15 cellular contexts compared by ENCODE assay signal in the genomic region with DNA sequence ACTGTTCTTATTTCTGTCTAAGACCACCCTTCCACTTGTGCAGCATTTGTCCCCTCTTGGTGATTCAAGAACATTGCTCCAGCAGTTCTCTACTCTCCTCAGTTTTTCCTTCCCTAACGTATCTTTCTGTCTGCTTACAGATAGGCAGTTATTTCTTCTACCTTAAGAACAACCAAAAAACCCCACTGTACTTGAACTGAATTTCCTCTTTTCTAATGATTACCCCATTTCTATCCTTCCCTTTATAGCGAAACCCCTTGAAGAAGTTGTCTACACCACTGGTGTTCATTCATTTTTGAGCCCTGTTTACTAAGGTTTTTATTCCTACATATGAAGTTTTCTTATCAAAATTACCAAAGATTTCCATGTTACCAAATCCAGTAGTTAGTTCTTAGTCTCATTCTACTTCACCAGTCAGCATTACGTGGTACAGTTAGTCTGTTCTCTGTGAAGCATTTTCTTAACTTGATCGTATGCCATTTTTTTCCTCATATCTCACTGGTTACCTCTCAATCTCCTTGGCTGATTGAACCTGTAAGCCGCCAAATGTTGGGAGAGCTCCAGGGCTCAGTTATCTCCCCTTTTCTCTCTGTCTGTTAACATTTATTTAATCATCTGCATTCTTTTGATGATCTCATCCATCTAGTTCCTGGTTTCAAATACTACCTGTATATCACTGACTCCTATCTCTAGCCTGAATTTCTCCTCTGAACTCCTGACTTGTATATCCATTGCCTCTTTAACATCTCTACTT. TPM values are rescaled to one million over a fixed set of nuclear protein-coding genes. Genes with fewer than 3 reads are reported as not detected.
DNase-seq lines count a peak whose midpoint lies in the region; ATAC-seq, FAIRE-seq and TF ChIP-seq lines count a peak whose summit lies in the region.
"Had no signal": no experiment of that assay in that cellular context is flagged by ENCODE, and none has a peak within 500 bp of the region (broad histone marks: within the 10 kb centered on the region; RNA-seq: fewer than 3 reads in every experiment).

No MANE protein-coding gene starts in this region.

- FAIRE-seq in GM18507 (lab: Jason Lieb, UNC) = peak; percentile 35
- FAIRE-seq: colon, kidney had no signal

- ATAC-seq in activated B cell treated with CpG ODN at 0.5 μM for 24 hours (ENCODE audit: low read depth) = peak; percentile 47

- H3K36me3 Mint-ChIP-seq in activated B cell treated with CpG ODN at 0.5 μM for 24 hours (ENCODE audit: low read depth) = peaks cover 52% of the 10 kb centered on the region

- CTCF ChIA-PET in activated B cell treated with CpG ODN at 0.5 μM for 24 hours (lab: Charles Lee) = no interaction called here

- POLR2A ChIA-PET in activated B cell treated with CpG ODN at 0.5 μM for 24 hours (lab: Charles Lee) = interaction anchor here (0.8 to 1.2 kb wide), 3 partner anchors 8 to 10 kb away, joined by 3 to 6 read pairs (median 4); a partner anchor contains a TSS

- peak overlapping the region; percentile 8 for H3K4me3 Mint-ChIP-seq in activated B cell treated with CpG ODN at 0.5 μM for 24 hours

- peak overlapping the region; percentile 46; the same call in 1 of the 2 replicates for H3K27ac ChIP-seq in C4-2B
- H3K27ac ChIP-seq in caudate nucleus (ENCODE audit: low read depth, low read length) = no peak overlapping the region
- H3K27ac ChIP-seq: GM23248 had no signal

- peak overlapping the region; percentile 41 for H3K27ac Mint-ChIP-seq in activated B cell treated with CpG ODN at 0.5 μM for 24 hours

- no peaks in the 10 kb centered on the region for H3K9me3 Mint-ChIP-seq in activated B cell treated with CpG ODN at 0.5 μM for 24 hours

- peaks cover 85% of the 10 kb centered on the region for H3K4me1 Mint-ChIP-seq in activated B cell treated with CpG ODN at 0.5 μM for 24 hours

- no peaks in the 10 kb centered on the region for H3K27me3 Mint-ChIP-seq in activated B cell treated with CpG ODN at 0.5 μM for 24 hours

- intact Hi-C loops in activated B cell treated with CpG ODN at 0.5 μM for 24 hours (cut with micrococcal nuclease) = no loop called here

- no peak for TF ChIP-seq CTCF in C4-2B (conservative IDR thresholded peaks at IDR 0.05)
- no peak for TF ChIP-seq CTCF in activated B cell treated with CpG ODN at 0.5 μM for 24 hours (IDR thresholded peaks at IDR 0.05)

- DNase-seq in GM18507 (ENCODE audit: extremely low spot score, insufficient read length, low read depth) (no peak), activated B cell treated with CpG ODN at 0.5 μM for 24 hours (no peak), kidney glomerular epithelial cell (lab: John Stamatoyannopoulos, UW) (peak; percentile 40), caudate nucleus (lab: John Stamatoyannopoulos, UW) (no peak), epidermal melanocyte (ENCODE audit: insufficient read length, low spot score) (no peak), NCI-H82 (lab: John Stamatoyannopoulos, UW) (no peak)
- DNase-seq in activated effector memory CD4-positive, alpha-beta T cell treated with anti-CD3 and anti-CD28 coated beads, Interleukin-2, amount 50 U/mL, for 16 hours = no peak
- DNase-seq: GM23248; kidney; NCI-H1930; NK-92 treated with Interleukin-12 subunit alpha and Interleukin-12 subunit beta, amount 100 ng/mL, for 24 hours; nucleus accumbens; T-helper 9 cell had no signal

RNA-seq across cellular contexts. Expression of a gene that starts 9.0 kb away (rescaled TPM):
- 136 and 142 TPM in 2 replicates for total RNA-seq in activated B cell treated with CpG ODN at 0.5 μM for 24 hours
